ENCODE assay signal across 23 cellular contexts in the genomic region with DNA sequence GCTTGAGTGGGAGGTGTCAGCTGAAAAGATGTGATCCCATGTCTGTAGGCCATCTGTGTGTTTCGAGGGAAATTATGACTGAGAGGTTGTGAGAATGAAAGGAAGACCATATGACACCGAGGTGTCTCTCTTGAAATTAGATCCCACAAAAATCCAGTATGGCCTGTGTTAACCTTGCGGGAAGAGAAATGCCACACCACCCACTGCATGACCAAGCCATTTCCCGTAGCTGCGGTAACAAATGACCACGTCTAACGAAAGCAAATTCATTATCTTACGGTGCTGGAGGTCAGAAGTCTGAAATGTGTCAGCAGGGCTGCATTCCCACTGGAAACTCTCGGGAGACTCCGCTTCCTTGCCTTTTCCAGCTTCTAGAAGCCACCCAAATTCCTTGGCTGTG. TPM values are rescaled to one million over a fixed set of nuclear protein-coding genes. Genes with fewer than 3 reads are reported as not detected.
"Had no signal": no experiment of that assay in that cellular context is flagged by ENCODE, and none has a peak within 500 bp of the region (broad histone marks: within the 10 kb centered on the region; RNA-seq: fewer than 3 reads in every experiment).

No MANE protein-coding gene starts in this region.

- H3K4me3 Mint-ChIP-seq: memory B cell, naive B cell, nephron had no signal

- H3K4me3 ChIP-seq: colonic mucosa, esophagus squamous epithelium, heart left ventricle, left ventricle myocardium inferior, lower lobe of right lung had no signal

- H3K4me1 Mint-ChIP-seq: memory B cell, naive B cell had no signal

- H3K36me3 Mint-ChIP-seq: memory B cell, naive B cell had no signal

- H3K27ac ChIP-seq: colonic mucosa, esophagus squamous epithelium, heart left ventricle, left ventricle myocardium inferior, lower lobe of right lung had no signal

- H3K36me3 ChIP-seq: colonic mucosa, esophagus squamous epithelium, heart left ventricle, left ventricle myocardium inferior, lower lobe of right lung had no signal

- H3K9me3 Mint-ChIP-seq: memory B cell, naive B cell had no signal

- H3K4me1 ChIP-seq: colonic mucosa, esophagus squamous epithelium, heart left ventricle, left ventricle myocardium inferior, lower lobe of right lung had no signal

- H3K9me3 ChIP-seq: colonic mucosa, esophagus squamous epithelium, heart left ventricle, left ventricle myocardium inferior, lower lobe of right lung had no signal

- DNase-seq: colonic mucosa; dermis blood vessel endothelial cell; esophagus squamous epithelium; foreskin melanocyte; heart left ventricle; hypothalamus; islet precursor cell; left ventricle myocardium inferior; lower lobe of right lung; midbrain; naive B cell; small intestine; stimulated activated CD4-positive, alpha-beta T cell treated with anti-CD3 and anti-CD28 coated beads, Interleukin-12 subunit alpha, Interleukin-12 subunit beta, amount 100 ng/mL, for 4 hours; stimulated activated naive CD4-positive, alpha-beta T cell; trophoblast cell had no signal

- H3K27me3 ChIP-seq: colonic mucosa, esophagus squamous epithelium, heart left ventricle had no signal

- ATAC-seq: heart left ventricle, lower lobe of right lung, sciatic nerve had no signal

- H3K27ac Mint-ChIP-seq: memory B cell had no signal

RNA-seq across cellular contexts. Expression of gene C9orf57, which starts 11.6 kb away (rescaled TPM):
- total RNA-seq: colonic mucosa, dermis blood vessel endothelial cell, epithelial cell of proximal tubule, esophagus squamous epithelium, glomerular endothelial cell, heart left ventricle, left ventricle myocardium inferior, lower lobe of right lung, osteoblast, pulmonary artery endothelial cell, sciatic nerve, urinary bladder had no signal
- polyA plus RNA-seq: heart left ventricle, small intestine, urinary bladder had no signal
